22 cellular contexts compared by ENCODE assay signal in the genomic region with DNA sequence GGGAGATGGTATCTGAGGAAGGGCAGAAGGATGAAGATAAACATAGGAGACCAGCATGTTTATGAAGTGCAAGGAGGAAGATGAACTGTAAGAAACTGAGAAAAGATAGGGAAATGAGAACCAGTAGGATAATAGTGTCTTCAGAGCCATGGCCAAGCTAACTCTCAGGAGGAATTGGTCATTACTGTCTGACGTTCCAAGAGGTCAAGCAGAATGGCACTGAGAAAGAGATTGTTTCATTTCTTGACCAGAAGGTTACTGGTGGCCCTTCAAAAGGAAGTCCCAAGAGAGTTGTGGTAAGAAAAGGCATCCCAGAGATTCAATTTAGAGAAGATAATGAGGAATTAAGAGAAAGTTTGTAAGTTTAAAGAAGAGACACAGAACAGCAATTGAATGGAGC. TPM values are rescaled to one million over a fixed set of nuclear protein-coding genes. Genes with fewer than 3 reads are reported as not detected.
A peak's percentile ranks its signal among the peaks of the same experiment; 100 is the strongest.
DNase-seq lines count a peak whose midpoint lies in the region; ATAC-seq and TF ChIP-seq lines count a peak whose summit lies in the region.
"Had no signal": no experiment of that assay in that cellular context is flagged by ENCODE, and none has a peak within 500 bp of the region (broad histone marks: within the 10 kb centered on the region; RNA-seq: fewer than 3 reads in every experiment).

No MANE protein-coding gene starts in this region.

- no peak for DNase-seq in endothelial cell (ENCODE audit: low spot score)
- peak; percentile 15 for DNase-seq in mesenchymal stem cell
- DNase-seq in Peyer's patch = no peak
- DNase-seq in epidermal melanocyte (ENCODE audit: insufficient read length, low spot score) = no peak
- DNase-seq: GM23248, H7, Kasumi-1, MV-4-11, NCI-H1105, NCI-H1436 treated with DMSO at 0.1 percent for 48 hours, NCI-H1930, NCI-H446 treated with DMSO at 0.1 percent for 48 hours, NCI-H526, PC-9, Right ventricle myocardium superior, RPMI8226 had no signal

- H3K23ac ChIP-seq in mesenchymal stem cell (ENCODE audit: low read length in 2 of 2) = no peak overlapping the region

- no peak overlapping the region for H2BK15ac ChIP-seq in mesenchymal stem cell (ENCODE audit: low read depth, poor library complexity, severe bottlenecking)

- 23% methylated on average over 1 of the region's 1 CpG for WGBS in mesenchymal stem cell

- H2BK120ac ChIP-seq in mesenchymal stem cell (ENCODE audit: low read depth, low read length) = no peak overlapping the region

- H3K36me3 Mint-ChIP-seq in endothelial cell (ENCODE audit: low read depth, unreplicated experiment) = no peaks in the 10 kb centered on the region
- H3K36me3 Mint-ChIP-seq: CD14-positive monocyte had no signal

- no peak overlapping the region for H3K18ac ChIP-seq in mesenchymal stem cell (ENCODE audit: low read depth in 1 of 2, low read length in 2 of 2)

- no peak overlapping the region for H2BK5ac ChIP-seq in mesenchymal stem cell (ENCODE audit: low read depth, low read length, poor library complexity, severe bottlenecking)

- no peak overlapping the region for H4K8ac ChIP-seq in mesenchymal stem cell (ENCODE audit: low read length)

- H4K91ac ChIP-seq in mesenchymal stem cell (ENCODE audit: low read length) = no peak overlapping the region

- H3K4me3 ChIP-seq in HEK293 (ENCODE audit: low read depth, low read length) (no peak overlapping the region), mesenchymal stem cell (ENCODE audit: insufficient read depth in 1 of 2, low read depth in 1 of 2, low read length in 2 of 2) (no peak overlapping the region), Peyer's patch (no peak overlapping the region)
- H3K4me3 ChIP-seq: GM23248, K562, PC-9, SJSA1 had no signal

- no peaks in the 10 kb centered on the region for H3K9me3 Mint-ChIP-seq in endothelial cell (ENCODE audit: unreplicated experiment)
- H3K9me3 Mint-ChIP-seq: CD14-positive monocyte had no signal

- peak overlapping the region; percentile 33 for H3K27ac Mint-ChIP-seq in endothelial cell (ENCODE audit: unreplicated experiment)
- H3K27ac Mint-ChIP-seq: CD14-positive monocyte had no signal

- H3K27me3 Mint-ChIP-seq in endothelial cell (ENCODE audit: unreplicated experiment) = no peaks in the 10 kb centered on the region

- H3K4me2 ChIP-seq in mesenchymal stem cell (ENCODE audit: low read length, poor library complexity, severe bottlenecking) = no peak overlapping the region
- H3K4me2 ChIP-seq: PC-9 had no signal

- ATAC-seq in HG03025 (IDR thresholded peaks at IDR 0.05; ENCODE audit: low FRiP score, unreplicated experiment) = no peak
- no peak for ATAC-seq in GM18909 (IDR thresholded peaks at IDR 0.05; ENCODE audit: poor library complexity, unreplicated experiment)
- ATAC-seq: K562 had no signal

- no peak overlapping the region for H2AFZ ChIP-seq in mesenchymal stem cell (ENCODE audit: low read depth, low read length)
- H2AFZ ChIP-seq: GM23248, PC-9 had no signal

- H2BK12ac ChIP-seq in mesenchymal stem cell (ENCODE audit: low read length in 2 of 2) = no peak overlapping the region

- TF ChIP-seq CTCF in HEK293 (tag by site-specific recombination; IDR thresholded peaks at IDR 0.05) (no peak), endothelial cell (IDR thresholded peaks at IDR 0.05; ENCODE audit: unreplicated experiment) (no peak), Peyer's patch (IDR thresholded peaks at IDR 0.05) (no peak)

- H3K4me3 Mint-ChIP-seq in endothelial cell (ENCODE audit: unreplicated experiment) = no peak overlapping the region
- H3K4me3 Mint-ChIP-seq: CD14-positive monocyte had no signal

- H3K27ac ChIP-seq in HEK293 (ENCODE audit: extremely low read depth, low read depth, low read length) = no peak overlapping the region
- no peak overlapping the region for H3K27ac ChIP-seq in mesenchymal stem cell (ENCODE audit: low read length, poor library complexity, severe bottlenecking)
- no peak overlapping the region for H3K27ac ChIP-seq in Peyer's patch
- H3K27ac ChIP-seq: GM23248, PC-9, SJSA1 had no signal

- H3K27me3 ChIP-seq in mesenchymal stem cell (ENCODE audit: control insufficient read depth in 1 of 2, insufficient read depth in 1 of 2, low read length in 2 of 2) = peaks cover 0 to 7% of the 10 kb centered on the region in 2 experiments
- H3K27me3 ChIP-seq in Peyer's patch = no peaks in the 10 kb centered on the region

- no peaks in the 10 kb centered on the region for H3K79me1 ChIP-seq in mesenchymal stem cell (replicated peaks; ENCODE audit: low read length, poor library complexity, severe bottlenecking)

- no peak overlapping the region for H3K14ac ChIP-seq in mesenchymal stem cell (ENCODE audit: low read length in 2 of 2)

- H3K9me3 ChIP-seq in HEK293 (ENCODE audit: control insufficient read depth, insufficient read depth, low read depth, low read length) (no peaks in the 10 kb centered on the region), mesenchymal stem cell (ENCODE audit: control insufficient read depth, low read length) (no peaks in the 10 kb centered on the region), Peyer's patch (no peaks in the 10 kb centered on the region)
- H3K9me3 ChIP-seq: SJSA1 had no signal

- CTCF ChIA-PET in HEK293 (lab: Yijun Ruan, JAX) = interaction anchor here (0.7 to 1.2 kb wide), 4 partner anchors 22 to 633 kb away, joined by 3 to 4 read pairs (median 3); no protein-coding TSS in a partner anchor

- POLR2A ChIA-PET in HEK293 (lab: Yijun Ruan, JAX) = interaction anchor here (0.5 kb wide), 1 partner anchor 143 kb away, joined by 3 read pairs; no protein-coding TSS in a partner anchor

- H2AK5ac ChIP-seq in mesenchymal stem cell (ENCODE audit: low read length, severe bottlenecking) = no peak overlapping the region

- H3K4me1 ChIP-seq in HEK293 (ENCODE audit: control insufficient read depth, insufficient read depth, low read length) (peaks cover 34% of the 10 kb centered on the region), mesenchymal stem cell (ENCODE audit: control insufficient read depth, insufficient read depth, low read depth, low read length) (no peaks in the 10 kb centered on the region), Peyer's patch (no peaks in the 10 kb centered on the region)
- H3K4me1 ChIP-seq: SJSA1 had no signal

- no peaks in the 10 kb centered on the region for H3K36me3 ChIP-seq in HEK293 (ENCODE audit: control insufficient read depth in 2 of 2, insufficient read depth in 1 of 2, low read length in 2 of 2)
- H3K36me3 ChIP-seq in mesenchymal stem cell (ENCODE audit: control insufficient read depth in 1 of 2, insufficient read depth in 2 of 2, low read depth in 1 of 2, low read length in 2 of 2) = no peaks in the 10 kb centered on the region
- H3K36me3 ChIP-seq in Peyer's patch = no peaks in the 10 kb centered on the region
- H3K36me3 ChIP-seq: SJSA1 had no signal

- TF ChIP-seq POLR2A in Peyer's patch (IDR thresholded peaks at IDR 0.05) = no peak

- H3K4me1 Mint-ChIP-seq in endothelial cell (ENCODE audit: unreplicated experiment) = peaks cover 19% of the 10 kb centered on the region
- H3K4me1 Mint-ChIP-seq: CD14-positive monocyte had no signal

- H3K9ac ChIP-seq in mesenchymal stem cell (ENCODE audit: low read length) = no peak overlapping the region
- H3K9ac ChIP-seq: GM23248 had no signal

- no peak overlapping the region for H3K4ac ChIP-seq in mesenchymal stem cell (ENCODE audit: low read depth in 1 of 2, low read length in 2 of 2)

TF ChIP-seq in HEK293, 187 proteins besides CTCF, POLR2A, EP300 and RAD21:
- TF ChIP-seq ZNF48 (tag by site-specific recombination; IDR thresholded peaks at IDR 0.05) = no peak
- 0 out of 2 replicates have a peak, but pooled peaks have one; percentile 23 for TF ChIP-seq TRIM28 (IDR thresholded peaks at IDR 0.05; ENCODE audit: borderline replicate concordance, low read length)
- TF ChIP-seq, protein P1, sequence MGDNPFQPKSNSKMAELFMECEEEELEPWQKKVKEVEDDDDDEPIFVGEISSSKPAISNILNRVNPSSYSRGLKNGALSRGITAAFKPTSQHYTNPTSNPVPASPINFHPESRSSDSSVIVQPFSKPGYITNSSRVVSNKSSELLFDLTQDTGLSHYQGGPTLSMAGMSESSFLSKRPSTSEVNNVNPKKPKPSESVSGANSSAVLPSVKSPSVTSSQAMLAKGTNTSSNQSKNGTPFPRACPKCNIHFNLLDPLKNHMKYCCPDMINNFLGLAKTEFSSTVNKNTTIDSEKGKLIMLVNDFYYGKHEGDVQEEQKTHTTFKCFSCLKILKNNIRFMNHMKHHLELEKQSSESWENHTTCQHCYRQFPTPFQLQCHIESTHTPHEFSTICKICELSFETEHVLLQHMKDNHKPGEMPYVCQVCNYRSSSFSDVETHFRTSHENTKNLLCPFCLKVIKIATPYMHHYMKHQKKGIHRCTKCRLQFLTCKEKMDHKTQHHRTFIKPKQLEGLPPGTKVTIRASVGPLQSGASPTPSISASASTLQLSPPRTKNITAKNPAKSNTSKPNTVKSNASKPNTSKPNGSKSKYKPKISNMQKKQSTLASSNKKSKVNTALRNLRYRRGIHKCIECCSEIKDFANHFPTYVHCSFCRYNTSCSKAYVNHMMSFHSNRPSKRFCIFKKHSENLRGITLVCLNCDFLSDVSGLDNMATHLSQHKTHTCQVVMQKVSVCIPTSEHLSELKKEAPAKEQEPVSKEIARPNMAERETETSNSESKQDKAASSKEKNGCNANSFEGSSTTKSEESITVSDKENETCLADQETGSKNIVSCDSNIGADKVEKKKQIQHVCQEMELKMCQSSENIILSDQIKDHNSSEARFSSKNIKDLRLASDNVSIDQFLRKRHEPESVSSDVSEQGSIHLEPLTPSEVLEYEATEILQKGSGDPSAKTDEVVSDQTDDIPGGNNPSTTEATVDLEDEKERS (tag by site-specific recombination; IDR thresholded peaks at IDR 0.05) = no peak

RNA-seq across cellular contexts. Expression of gene EYA4, which starts 47.5 kb away (rescaled TPM):
- total RNA-seq in endothelial cell (ENCODE audit: unreplicated experiment) (8.1 TPM), Peyer's patch (1 to 10 TPM in 2 of 4 donors, under 1 TPM in 1, not detected in 1; 0.19 to 3.3 (median 1.3) TPM)
- polyA plus RNA-seq in mesenchymal stem cell (2013, experiment 1 of 2) = 1.7 TPM
- 1.8 TPM for polyA plus RNA-seq in mesenchymal stem cell (2013, experiment 2 of 2)
- total RNA-seq: GM23248 had no signal
- polyA plus RNA-seq: CD14-positive monocyte, GM23248 had no signal
